Comparison of ENCODE assay signal across 13 cellular contexts in genomic region chr5:470961-471749, GRCh38. TPM values are rescaled to one million over a fixed set of nuclear protein-coding genes. Genes with fewer than 3 reads are reported as not detected.
A peak's percentile ranks its signal among the peaks of the same experiment; 100 is the strongest.
DNase-seq lines count a peak whose midpoint lies in the region; ATAC-seq and TF ChIP-seq lines count a peak whose summit lies in the region.
"Had no signal": no experiment of that assay in that cellular context is flagged by ENCODE, and none has a peak within 500 bp of the region (broad histone marks: within the 10 kb centered on the region; RNA-seq: fewer than 3 reads in every experiment).

No MANE protein-coding gene starts in this region.

- intact Hi-C loops in lower lobe of right lung (cut with DNase I) (no loop called here), aorta (cut with DNase I) (loop anchor here in 1 of 2 donors (10.0 kb wide), 1 partner anchor 144 kb away; the partner anchor contains the start of gene CEP72)

- DNase-seq in stimulated activated naive CD8-positive, alpha-beta T cell treated with anti-CD3 and anti-CD28 coated beads, Interleukin-15, Interleukin-2, amounts not matched to agents 100 U/mL and 50 U/mL, for 24 hours, result no peak
- DNase-seq in lower lobe of right lung (no peak), aorta (peak; percentile 45 to 62), superior temporal gyrus (ENCODE audit: extremely low spot score) (no peak), activated gamma-delta T cell treated with Interleukin-2 at 50 U/mL for 16 hours (no peak)
- DNase-seq: activated CD4-positive, alpha-beta T cell treated with anti-CD3 and anti-CD28 coated beads, Interleukin-2, amount 50 U/mL, for 1 hour; DMS79; NCI-H1436 had no signal

- WGBS in aorta, 2 donors, result 90 to 94% methylated on average over 31 of the region's 31 CpGs

- TF ChIP-seq CTCF in lower lobe of right lung (IDR thresholded peaks at IDR 0.05), result no peak

- H3K27me3 ChIP-seq in lower lobe of right lung (ENCODE audit: low read depth), result peaks cover 12% of the 10 kb centered on the region
- no peaks in the 10 kb centered on the region for H3K27me3 ChIP-seq in aorta (ENCODE audit: control insufficient read depth in 1 of 2, insufficient read depth in 2 of 2, low read length in 1 of 2)
- H3K27me3 ChIP-seq: pancreas had no signal

- peaks cover 16% of the 10 kb centered on the region for H3K36me3 ChIP-seq in lower lobe of right lung
- H3K36me3 ChIP-seq in aorta (ENCODE audit: control insufficient read depth in 1 of 2, insufficient read depth in 2 of 2, low read length in 1 of 2), result no peaks in the 10 kb centered on the region
- H3K36me3 ChIP-seq: pancreas had no signal

- H3K4me3 ChIP-seq in lower lobe of right lung (peak overlapping the region; percentile 97), aorta (ENCODE audit: low read length in 2 of 2) (no peak overlapping the region)

- ATAC-seq in stimulated activated naive CD8-positive, alpha-beta T cell treated with anti-CD3 and anti-CD28 coated beads, Interleukin-15, Interleukin-2, amounts not matched to agents 100 U/mL and 50 U/mL, for 24 hours, result no peak
- ATAC-seq in activated T-helper 17 cell treated with anti-CD3 and anti-CD28 coated beads, Interleukin-2, amount 50 U/mL, for 72 hours (replicated peaks), result no peak
- no peak for ATAC-seq in lower lobe of right lung
- ATAC-seq in aorta (ENCODE audit: low FRiP score), result no peak
- ATAC-seq in GM18519 (IDR thresholded peaks at IDR 0.05; ENCODE audit: low FRiP score, unreplicated experiment), result no peak

- H3K27ac Mint-ChIP-seq in stimulated activated naive CD8-positive, alpha-beta T cell treated with anti-CD3 and anti-CD28 coated beads, Interleukin-15, Interleukin-2, amounts not matched to agents 100 ng/mL and 50 ng/mL, for 24 hours, result peak overlapping the region; percentile 89
- peak overlapping the region; percentile 91 for H3K27ac Mint-ChIP-seq in activated T-helper 17 cell treated with anti-CD3 and anti-CD28 coated beads, Interleukin-2, amount 50 U/mL, for 72 hours

- H3K27ac ChIP-seq in lower lobe of right lung, result no peak overlapping the region
- H3K27ac ChIP-seq in aorta (ENCODE audit: low read depth in 1 of 2, low read length in 2 of 2), result no peak overlapping the region

- H3K36me3 Mint-ChIP-seq in stimulated activated naive CD8-positive, alpha-beta T cell treated with anti-CD3 and anti-CD28 coated beads, Interleukin-15, Interleukin-2, amounts not matched to agents 100 ng/mL and 50 ng/mL, for 24 hours (ENCODE audit: low read depth), result peaks cover 22% of the 10 kb centered on the region
- peaks cover 39% of the 10 kb centered on the region for H3K36me3 Mint-ChIP-seq in activated T-helper 17 cell treated with anti-CD3 and anti-CD28 coated beads, Interleukin-2, amount 50 U/mL, for 72 hours (ENCODE audit: low read depth)

- no peaks in the 10 kb centered on the region for H3K9me3 Mint-ChIP-seq in stimulated activated naive CD8-positive, alpha-beta T cell treated with anti-CD3 and anti-CD28 coated beads, Interleukin-15, Interleukin-2, amounts not matched to agents 100 ng/mL and 50 ng/mL, for 24 hours
- H3K9me3 Mint-ChIP-seq in activated T-helper 17 cell treated with anti-CD3 and anti-CD28 coated beads, Interleukin-2, amount 50 U/mL, for 72 hours, result no peaks in the 10 kb centered on the region

- H3K4me3 Mint-ChIP-seq in stimulated activated naive CD8-positive, alpha-beta T cell treated with anti-CD3 and anti-CD28 coated beads, Interleukin-15, Interleukin-2, amounts not matched to agents 100 ng/mL and 50 ng/mL, for 24 hours, result peak overlapping the region; percentile 87
- peak overlapping the region; percentile 93 for H3K4me3 Mint-ChIP-seq in activated T-helper 17 cell treated with anti-CD3 and anti-CD28 coated beads, Interleukin-2, amount 50 U/mL, for 72 hours

- H3K9me3 ChIP-seq in lower lobe of right lung (no peaks in the 10 kb centered on the region), aorta (ENCODE audit: control insufficient read depth, low read length) (no peaks in the 10 kb centered on the region)
- H3K9me3 ChIP-seq: pancreas, upper lobe of left lung had no signal

- peaks cover 23% of the 10 kb centered on the region for H3K4me1 Mint-ChIP-seq in stimulated activated naive CD8-positive, alpha-beta T cell treated with anti-CD3 and anti-CD28 coated beads, Interleukin-15, Interleukin-2, amounts not matched to agents 100 ng/mL and 50 ng/mL, for 24 hours (ENCODE audit: low read depth)
- H3K4me1 Mint-ChIP-seq in activated T-helper 17 cell treated with anti-CD3 and anti-CD28 coated beads, Interleukin-2, amount 50 U/mL, for 72 hours, result peaks cover 4% of the 10 kb centered on the region

- H3K27me3 Mint-ChIP-seq in stimulated activated naive CD8-positive, alpha-beta T cell treated with anti-CD3 and anti-CD28 coated beads, Interleukin-15, Interleukin-2, amounts not matched to agents 100 ng/mL and 50 ng/mL, for 24 hours, result peaks cover 3% of the 10 kb centered on the region
- peaks cover 7% of the 10 kb centered on the region for H3K27me3 Mint-ChIP-seq in activated T-helper 17 cell treated with anti-CD3 and anti-CD28 coated beads, Interleukin-2, amount 50 U/mL, for 72 hours

- H3K4me1 ChIP-seq in lower lobe of right lung (peaks cover 26% of the 10 kb centered on the region), aorta (ENCODE audit: control insufficient read depth in 1 of 2, insufficient read depth in 2 of 2, low read length in 2 of 2) (no peaks in the 10 kb centered on the region)

RNA-seq across cellular contexts. Expression of gene EXOC3, which starts 28.2 kb away (rescaled TPM):
- 10 to 100 TPM; 78.3 to 93.6 TPM for total RNA-seq in activated T-helper 17 cell treated with anti-CD3 and anti-CD28 coated beads, Interleukin-2, amount 50 U/mL, for 72 hours
- total RNA-seq in lower lobe of right lung (58.9 TPM), aorta (10 to 100 TPM; 54.6 to 65.2 TPM)
- polyA plus RNA-seq in aorta, result 10 to 100 TPM; 31.3 to 88.9 TPM

RNA-seq across cellular contexts. Expression of gene SLC9A3, which starts 53.1 kb away (rescaled TPM):
- 1 to 10 TPM; 1.6 to 2.2 TPM for total RNA-seq in activated T-helper 17 cell treated with anti-CD3 and anti-CD28 coated beads, Interleukin-2, amount 50 U/mL, for 72 hours
- total RNA-seq in lower lobe of right lung, result 1.1 TPM
- total RNA-seq in aorta, result under 1 TPM; 0.93 to 0.97 TPM
- polyA plus RNA-seq in aorta, result 1 to 10 TPM in 1 of 2 donors, under 1 TPM in 1; 0.59 to 4.3 TPM

Comparison
In these comparisons a context has a peak if more than half of its experiments do, and no peak if none do; other contexts are left out.
1. DNase-seq: peak in aorta (2 of 2); none in stimulated activated naive CD8-positive, alpha-beta T cell treated with anti-CD3 and anti-CD28 coated beads, Interleukin-15, Interleukin-2, amounts not matched to agents 100 U/mL and 50 U/mL, for 24 hours (single experiment), lower lobe of right lung (single experiment), superior temporal gyrus (single experiment) and activated gamma-delta T cell treated with Interleukin-2 at 50 U/mL for 16 hours (single experiment).